Comparison of ENCODE assay signal across 10 cellular contexts in the genomic region with DNA sequence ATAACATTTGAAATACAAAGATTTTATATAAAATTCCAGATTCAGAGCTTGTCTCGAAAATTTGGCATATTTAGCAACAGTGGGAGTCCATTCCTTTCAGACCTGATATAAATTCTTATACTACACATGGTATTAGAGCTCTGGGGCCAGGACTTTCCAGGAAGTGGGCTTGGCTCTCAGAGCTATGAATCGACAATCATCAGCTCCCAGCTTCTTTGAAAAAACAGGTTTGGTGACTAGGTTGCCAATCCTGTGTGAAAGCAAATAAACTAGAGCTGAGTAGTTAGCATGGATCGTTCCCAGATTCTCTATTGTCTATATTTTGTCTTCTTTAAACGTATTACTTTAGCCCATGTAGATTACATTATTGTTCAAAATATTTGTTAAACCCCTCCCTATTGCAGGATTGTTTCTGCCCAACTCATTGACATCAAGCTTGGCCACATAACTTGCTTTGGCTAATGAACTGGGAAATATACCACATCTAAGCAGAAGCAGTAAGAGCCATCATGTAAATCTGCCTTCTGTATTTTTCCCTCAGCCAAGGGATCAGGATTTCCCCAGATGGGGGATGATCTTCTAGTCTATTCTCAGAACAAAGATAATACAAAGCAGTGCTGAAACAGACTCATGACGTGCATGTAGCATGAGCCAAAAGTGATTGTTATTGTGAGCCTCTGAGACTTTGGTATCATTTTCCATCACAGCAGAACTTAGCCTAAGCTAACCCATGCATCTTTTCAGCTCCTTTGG.
DNase-seq lines count a peak whose midpoint lies in the region; ATAC-seq, FAIRE-seq and TF ChIP-seq lines count a peak whose summit lies in the region.
"Had no signal": no experiment of that assay in that cellular context is flagged by ENCODE, and none has a peak within 500 bp of the region (broad histone marks: within the 10 kb centered on the region; RNA-seq: fewer than 3 reads in every experiment).

No MANE protein-coding gene starts in this region.

- H3K4me2 ChIP-seq in GM12878 (ENCODE audit: control insufficient read depth, insufficient read depth), result peak overlapping the region; percentile 100

- no peak for TF ChIP-seq POLR2A in GM12878 (IDR thresholded peaks at IDR 0.05; ENCODE audit: low read depth, low read length)

- H2AFZ ChIP-seq in GM12878 (ENCODE audit: control insufficient read depth, low read depth, low read length), result peak overlapping the region; percentile 98

- CTCF ChIA-PET in GM12878 (lab: Yijun Ruan, JAX), result interaction anchor here (0.8 to 2.4 kb wide), 13 partner anchors 11 to 420 kb away, joined by 3 to 7 read pairs (median 3); no protein-coding TSS in a partner anchor

- no peak overlapping the region for H3K4me3 ChIP-seq in GM12878

- peaks cover 26% of the 10 kb centered on the region for H3K4me1 ChIP-seq in GM12878 (ENCODE audit: control insufficient read depth, insufficient read depth, low read length)

- SMC1A ChIA-PET in GM12878 (lab: Charles Lee; ENCODE audit: uncharacterized antibody, unreplicated experiment), result interaction anchor here (0.7 to 10.1 kb wide), 18 partner anchors 9 to 674 kb away, joined by 3 to 138 read pairs (median 4); a partner anchor contains a TSS

- H3K36me3 Mint-ChIP-seq in stimulated activated effector memory CD8-positive, alpha-beta T cell treated with anti-CD3 and anti-CD28 coated beads, Interleukin-12 subunit alpha, Interleukin-12 subunit beta, amount 100 ng/mL, for 72 hours, result no peaks in the 10 kb centered on the region
- H3K36me3 Mint-ChIP-seq: activated CD4-positive, alpha-beta memory T cell treated with anti-CD3 and anti-CD28 coated beads for 36 hours had no signal

- TF ChIP-seq RAD21 in GM12878 (IDR thresholded peaks at IDR 0.05; ENCODE audit: insufficient read depth, low read depth, low read length), result no peak

- POLR2A ChIA-PET in GM12878 (lab: Charles Lee), result interaction anchor here (1.0 to 3.5 kb wide), 10 partner anchors 14 to 40 kb away, joined by 3 to 18 read pairs (median 4); no protein-coding TSS in a partner anchor

- H3K9ac ChIP-seq in GM12878 (ENCODE audit: control insufficient read depth, insufficient read depth, low read length), result no peak overlapping the region

- intact Hi-C loops in GM12878 (cut with micrococcal nuclease; ENCODE audit: unreplicated experiment), result loop anchor here (5.0 kb wide), 1 partner anchor 416 kb away; a partner anchor contains a TSS

- H3K9me3 ChIP-seq in GM12878 (replicated peaks; ENCODE audit: control insufficient read depth, insufficient read depth, low read length), result no peaks in the 10 kb centered on the region; the same call in 1 of the 3 replicates

- DNase-seq in NCI-H1417 (lab: John Stamatoyannopoulos, UW), result peak in 2 of 3 experiments; percentile 3 to 53
- DNase-seq in NCI-H1417 treated with DMSO at 0.1 percent for 48 hours (lab: John Stamatoyannopoulos, UW), result no peak
- DNase-seq in NCI-H146 (lab: John Stamatoyannopoulos, UW), result peak; percentile 52
- DNase-seq in GM12878 (ENCODE audit: low read depth, low spot score), result peak; percentile 20
- no peak for DNase-seq in stimulated activated effector memory CD8-positive, alpha-beta T cell treated with anti-CD3 and anti-CD28 coated beads, Interleukin-12 subunit alpha, Interleukin-12 subunit beta, amount 100 ng/mL, for 72 hours (ENCODE audit: low spot score in 2 of 2)
- DNase-seq in stimulated activated CD8-positive, alpha-beta memory T cell treated with anti-CD3 and anti-CD28 coated beads, Interleukin-4, amount 100 ng/mL, for 48 hours, result no peak
- no peak for DNase-seq in inferior parietal cortex (ENCODE audit: extremely low spot score)
- DNase-seq: activated CD4-positive, alpha-beta memory T cell treated with anti-CD3 and anti-CD28 coated beads for 36 hours had no signal

- RAD21 ChIA-PET in GM12878 (lab: Charles Lee; ENCODE audit: unreplicated experiment), result interaction anchor here (1.0 to 4.4 kb wide), 13 partner anchors 11 to 421 kb away, joined by 3 to 40 read pairs (median 7); no protein-coding TSS in a partner anchor

- in situ Hi-C loops in GM12878 (cut with MboI), result no loop called here

- no peak overlapping the region for H3K27ac Mint-ChIP-seq in stimulated activated effector memory CD8-positive, alpha-beta T cell treated with anti-CD3 and anti-CD28 coated beads, Interleukin-12 subunit alpha, Interleukin-12 subunit beta, amount 100 ng/mL, for 72 hours
- H3K27ac Mint-ChIP-seq: activated CD4-positive, alpha-beta memory T cell treated with anti-CD3 and anti-CD28 coated beads for 36 hours had no signal

- BruUV-seq in GM12878 (replicated peaks; lab: Mats Ljungman, UMichigan), result no TSS peak

- H3K4me1 Mint-ChIP-seq in stimulated activated effector memory CD8-positive, alpha-beta T cell treated with anti-CD3 and anti-CD28 coated beads, Interleukin-12 subunit alpha, Interleukin-12 subunit beta, amount 100 ng/mL, for 72 hours, result peaks cover 7% of the 10 kb centered on the region

- H3K4me3 Mint-ChIP-seq in stimulated activated effector memory CD8-positive, alpha-beta T cell treated with anti-CD3 and anti-CD28 coated beads, Interleukin-12 subunit alpha, Interleukin-12 subunit beta, amount 100 ng/mL, for 72 hours, result no peak overlapping the region
- H3K4me3 Mint-ChIP-seq: activated CD4-positive, alpha-beta memory T cell treated with anti-CD3 and anti-CD28 coated beads for 36 hours had no signal

- no peaks in the 10 kb centered on the region for H3K27me3 ChIP-seq in GM12878 (replicated peaks in 1 of 2; ENCODE audit: control insufficient read depth in 2 of 2, insufficient read depth in 2 of 2, low read length in 1 of 2)

- no peaks in the 10 kb centered on the region for H4K20me1 ChIP-seq in GM12878 (ENCODE audit: control insufficient read depth, insufficient read depth)

- H3K36me3 ChIP-seq in GM12878 (ENCODE audit: control insufficient read depth in 2 of 2, insufficient read depth in 2 of 2, low read length in 1 of 2), result no peaks in the 10 kb centered on the region

- peak overlapping the region; percentile 88 for H3K27ac ChIP-seq in GM12878 (ENCODE audit: control insufficient read depth, insufficient read depth)

- peaks cover 4% of the 10 kb centered on the region for H3K9me3 Mint-ChIP-seq in stimulated activated effector memory CD8-positive, alpha-beta T cell treated with anti-CD3 and anti-CD28 coated beads, Interleukin-12 subunit alpha, Interleukin-12 subunit beta, amount 100 ng/mL, for 72 hours
- H3K9me3 Mint-ChIP-seq: activated CD4-positive, alpha-beta memory T cell treated with anti-CD3 and anti-CD28 coated beads for 36 hours had no signal

- no peak for TF ChIP-seq EP300 in GM12878 (IDR thresholded peaks at IDR 0.05; ENCODE audit: borderline replicate concordance in 1 of 2, control insufficient read depth in 1 of 2, low read depth in 2 of 2, low read length in 2 of 2)

- no peak for TF ChIP-seq CTCF in GM12878 (IDR thresholded peaks at IDR 0.05 in 2 of 3, conservative IDR thresholded peaks at IDR 0.05 in 1 of 3; ENCODE audit: control insufficient read depth in 2 of 3, extremely low read depth in 1 of 3, insufficient read depth in 1 of 3, low read depth in 3 of 3, low read length in 3 of 3)

- peak; percentile 59 for FAIRE-seq in GM12878 (lab: Jason Lieb, UNC)
- FAIRE-seq: A204.1 had no signal

- H3K79me2 ChIP-seq in GM12878 (ENCODE audit: control insufficient read depth, insufficient read depth, low read length), result no peaks in the 10 kb centered on the region

- peak; percentile 63 for ATAC-seq in GM12878
- peak; percentile 26 for ATAC-seq in stimulated activated effector memory CD8-positive, alpha-beta T cell treated with anti-CD3 and anti-CD28 coated beads, Interleukin-12 subunit alpha, Interleukin-12 subunit beta, amount 100 ng/mL, for 72 hours
- no peak for ATAC-seq in GM19395 (IDR thresholded peaks at IDR 0.05; ENCODE audit: unreplicated experiment)

- WGBS in GM12878 (ENCODE audit: insufficient coverage, insufficient replicate concordance, low lambda C conversion rate, missing lambda C conversion rate), result 32% methylated on average over 5 of the region's 5 CpGs

TF ChIP-seq in GM12878, 131 proteins besides CTCF, POLR2A, EP300 and RAD21 (continues in another document):
- TF ChIP-seq ZNF384 (IDR thresholded peaks at IDR 0.05; ENCODE audit: borderline replicate concordance, low read depth, low read length) (no peak), SP1 (IDR thresholded peaks at IDR 0.05; ENCODE audit: low read depth, low read length) (no peak), SIN3A (IDR thresholded peaks at IDR 0.05; ENCODE audit: low read depth, low read length) (no peak), CHD2 (IDR thresholded peaks at IDR 0.05; ENCODE audit: borderline replicate concordance, low read depth, low read length) (no peak), CHD4 (IDR thresholded peaks at IDR 0.05) (no peak), SMC3 (IDR thresholded peaks at IDR 0.05; ENCODE audit: borderline replicate concordance, low read length) (no peak), CBX5 (IDR thresholded peaks at IDR 0.05; ENCODE audit: low read depth) (no peak), JUNB (IDR thresholded peaks at IDR 0.05) (no peak), ZNF622 (IDR thresholded peaks at IDR 0.05) (no peak), HDAC6 (IDR thresholded peaks at IDR 0.05; ENCODE audit: unreplicated experiment) (no peak), SUZ12 (IDR thresholded peaks at IDR 0.05; ENCODE audit: unreplicated experiment) (no peak), KDM1A (IDR thresholded peaks at IDR 0.05; ENCODE audit: borderline replicate concordance) (no peak), CHD1 (IDR thresholded peaks at IDR 0.05; ENCODE audit: low read depth, low read length) (no peak), FOS (IDR thresholded peaks at IDR 0.05; ENCODE audit: borderline replicate concordance, extremely low read depth, insufficient read length) (no peak)
- TF ChIP-seq, protein P1, sequence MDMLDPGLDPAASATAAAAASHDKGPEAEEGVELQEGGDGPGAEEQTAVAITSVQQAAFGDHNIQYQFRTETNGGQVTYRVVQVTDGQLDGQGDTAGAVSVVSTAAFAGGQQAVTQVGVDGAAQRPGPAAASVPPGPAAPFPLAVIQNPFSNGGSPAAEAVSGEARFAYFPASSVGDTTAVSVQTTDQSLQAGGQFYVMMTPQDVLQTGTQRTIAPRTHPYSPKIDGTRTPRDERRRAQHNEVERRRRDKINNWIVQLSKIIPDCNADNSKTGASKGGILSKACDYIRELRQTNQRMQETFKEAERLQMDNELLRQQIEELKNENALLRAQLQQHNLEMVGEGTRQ (IDR thresholded peaks at IDR 0.05; ENCODE audit: borderline replicate concordance, low read depth, low read length), result no peak
- TF ChIP-seq, protein P2, sequence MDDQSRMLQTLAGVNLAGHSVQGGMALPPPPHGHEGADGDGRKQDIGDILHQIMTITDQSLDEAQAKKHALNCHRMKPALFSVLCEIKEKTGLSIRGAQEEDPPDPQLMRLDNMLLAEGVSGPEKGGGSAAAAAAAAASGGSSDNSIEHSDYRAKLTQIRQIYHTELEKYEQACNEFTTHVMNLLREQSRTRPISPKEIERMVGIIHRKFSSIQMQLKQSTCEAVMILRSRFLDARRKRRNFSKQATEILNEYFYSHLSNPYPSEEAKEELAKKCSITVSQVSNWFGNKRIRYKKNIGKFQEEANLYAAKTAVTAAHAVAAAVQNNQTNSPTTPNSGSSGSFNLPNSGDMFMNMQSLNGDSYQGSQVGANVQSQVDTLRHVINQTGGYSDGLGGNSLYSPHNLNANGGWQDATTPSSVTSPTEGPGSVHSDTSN (IDR thresholded peaks at IDR 0.05; ENCODE audit: insufficient replicate concordance, low read depth, low read length), result no peak

Comparison
In these comparisons a context has a peak if more than half of its experiments do, and no peak if none do; other contexts are left out.
1. DNase-seq: peak in NCI-H1417 (2 of 3), NCI-H146 (single experiment) and GM12878 (single experiment); none in NCI-H1417 treated with DMSO at 0.1 percent for 48 hours (single experiment), stimulated activated effector memory CD8-positive, alpha-beta T cell treated with anti-CD3 and anti-CD28 coated beads, Interleukin-12 subunit alpha, Interleukin-12 subunit beta, amount 100 ng/mL, for 72 hours (0 of 2), stimulated activated CD8-positive, alpha-beta memory T cell treated with anti-CD3 and anti-CD28 coated beads, Interleukin-4, amount 100 ng/mL, for 48 hours (single experiment) and inferior parietal cortex (single experiment).